Comparison of ENCODE assay signal across 1 cellular context in the genomic region with DNA sequence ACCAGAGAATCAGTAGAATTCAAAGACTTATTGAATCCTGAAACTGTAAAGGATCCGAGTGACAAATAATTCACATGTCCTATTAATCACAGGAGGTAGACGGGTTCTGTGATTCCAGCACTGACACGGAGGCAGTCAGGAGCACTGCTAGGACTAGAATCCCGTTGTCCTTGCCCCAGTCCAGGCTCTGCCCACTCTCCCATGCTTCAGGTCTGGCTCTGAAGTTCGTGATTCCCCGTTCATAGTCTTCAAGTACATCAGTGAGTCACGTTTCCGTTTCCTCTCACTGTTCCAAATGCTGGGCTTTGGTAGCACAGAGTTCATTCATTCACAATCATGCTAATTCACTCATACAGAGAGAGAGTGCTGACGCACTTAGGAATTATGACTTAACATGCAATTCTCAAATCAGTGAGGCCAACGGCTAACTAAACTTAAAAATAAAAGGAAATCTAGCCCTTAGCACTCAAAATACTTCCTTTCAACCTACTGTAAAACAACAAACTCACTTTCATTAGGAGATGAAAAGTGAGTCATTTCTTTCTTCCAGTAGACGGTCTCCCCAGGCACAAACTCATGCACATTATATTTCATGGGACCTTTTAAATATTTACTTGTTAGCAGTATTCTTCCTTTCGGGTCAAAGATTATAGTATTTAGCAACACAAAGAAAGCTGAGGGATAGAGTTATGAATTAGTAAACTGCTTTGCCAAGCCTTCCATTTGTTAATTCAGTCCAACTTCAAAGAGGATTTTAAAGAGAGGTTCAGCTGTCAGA.
TF ChIP-seq lines count a peak whose summit lies in the region.

No MANE protein-coding gene starts in this region.

TF ChIP-seq in H1, 55 proteins besides CTCF, POLR2A, EP300 and RAD21 (continued from another document):
- no peak for TF ChIP-seq KDM1A (IDR thresholded peaks at IDR 0.05; ENCODE audit: borderline replicate concordance, low read length)
- no peak for TF ChIP-seq NANOG (IDR thresholded peaks at IDR 0.05; ENCODE audit: insufficient read depth, low read depth, low read length, poor library complexity, severe bottlenecking)
- no peak for TF ChIP-seq RXRA (IDR thresholded peaks at IDR 0.05; ENCODE audit: insufficient read depth, low read depth, low read length)
- no peak for TF ChIP-seq TEAD4 (IDR thresholded peaks at IDR 0.05; ENCODE audit: low read depth, low read length)
- TF ChIP-seq CTBP2 (IDR thresholded peaks at IDR 0.05; ENCODE audit: borderline replicate concordance, insufficient read depth, insufficient read length, low read length): no peak
- TF ChIP-seq, protein P1, sequence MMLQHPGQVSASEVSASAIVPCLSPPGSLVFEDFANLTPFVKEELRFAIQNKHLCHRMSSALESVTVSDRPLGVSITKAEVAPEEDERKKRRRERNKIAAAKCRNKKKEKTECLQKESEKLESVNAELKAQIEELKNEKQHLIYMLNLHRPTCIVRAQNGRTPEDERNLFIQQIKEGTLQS (IDR thresholded peaks at IDR 0.05; ENCODE audit: insufficient read depth, low read depth, low read length): no peak
- no peak for TF ChIP-seq TAF7 (optimal IDR thresholded peaks at IDR 0.05; ENCODE audit: borderline replicate concordance, low read depth, low read length)
- TF ChIP-seq FOSL1 (IDR thresholded peaks at IDR 0.05; ENCODE audit: insufficient read depth, low read depth, low read length): no peak
- no peak for TF ChIP-seq BCL11A (IDR thresholded peaks at IDR 0.05; ENCODE audit: low read depth in 2 of 2, low read length in 2 of 2)
- no peak for TF ChIP-seq SRF (IDR thresholded peaks at IDR 0.05; ENCODE audit: low read depth, low read length)
